ENCODE assay signal across 14 cellular contexts in the genomic region with DNA sequence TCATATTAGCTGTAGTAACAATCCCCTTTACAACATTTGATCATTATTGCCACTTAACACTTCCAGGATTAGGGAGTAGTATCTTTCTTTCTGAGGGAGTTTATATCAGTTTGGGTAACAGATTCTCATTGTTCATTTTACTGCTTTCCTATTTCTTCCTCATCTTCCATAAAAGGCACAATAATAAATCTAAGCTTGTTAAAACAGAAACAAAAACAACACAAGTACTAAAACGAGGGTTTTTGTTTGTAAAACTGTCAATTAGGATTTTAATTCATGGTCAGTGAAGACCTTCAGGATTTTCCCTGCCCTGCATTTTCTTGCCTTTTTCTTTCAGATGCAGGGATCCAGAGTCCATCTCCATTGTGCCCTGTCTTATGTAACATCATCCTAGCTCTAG.
"Had no signal": no experiment of that assay in that cellular context is flagged by ENCODE, and none has a peak within 500 bp of the region (broad histone marks: within the 10 kb centered on the region; RNA-seq: fewer than 3 reads in every experiment).

No MANE protein-coding gene starts in this region.

- H3K9me3 Mint-ChIP-seq: activated naive CD4-positive, alpha-beta T cell treated with anti-CD3 and anti-CD28 coated beads, Interleukin-2, amount 10 ng/mL, durations not matched to agents 7 days and 5 days had no signal

- H3K27me3 Mint-ChIP-seq: activated CD4-positive, alpha-beta T cell treated with anti-CD3 and anti-CD28 coated beads for 36 hours; activated naive CD4-positive, alpha-beta T cell treated with anti-CD3 and anti-CD28 coated beads, Interleukin-2, amount 10 ng/mL, durations not matched to agents 7 days and 5 days had no signal

- DNase-seq: activated CD4-positive, alpha-beta T cell treated with anti-CD3 and anti-CD28 coated beads for 36 hours; activated CD4-positive, alpha-beta T cell treated with anti-CD3 and anti-CD28 coated beads, Interleukin-2, amount 50 U/mL, for 48 hours; activated effector memory CD4-positive, alpha-beta T cell treated with Interleukin-2 at 50 U/mL for 16 hours; activated naive CD4-positive, alpha-beta T cell treated with anti-CD3 and anti-CD28 coated beads, Interleukin-2, amount 10 ng/mL, durations not matched to agents 7 days and 5 days; effector memory CD4-positive, alpha-beta T cell; esophagus squamous epithelium; heart right ventricle; occipital lobe; posterior cingulate gyrus; spleen; stimulated activated CD4-positive, alpha-beta T cell treated with anti-CD3 and anti-CD28 coated beads, Interleukin-4, amount 100 ng/mL, for 4 hours; stimulated activated naive CD4-positive, alpha-beta T cell; thyroid gland; WERI-Rb-1 had no signal

- ATAC-seq: activated CD4-positive, alpha-beta T cell treated with anti-CD3 and anti-CD28 coated beads for 36 hours; heart right ventricle had no signal

- H3K4me3 Mint-ChIP-seq: activated CD4-positive, alpha-beta T cell treated with anti-CD3 and anti-CD28 coated beads for 36 hours; activated naive CD4-positive, alpha-beta T cell treated with anti-CD3 and anti-CD28 coated beads, Interleukin-2, amount 10 ng/mL, durations not matched to agents 7 days and 5 days had no signal
